ENCODE assay signal across 1 cellular context in genomic region chr2:74551942-74552913, GRCh38.
TF ChIP-seq lines count a peak whose summit lies in the region.

No MANE protein-coding gene starts in this region.

TF ChIP-seq in HCT116, 20 proteins besides CTCF, POLR2A, EP300 and RAD21:
- TF ChIP-seq POLR2AphosphoS5 (IDR thresholded peaks at IDR 0.05; ENCODE audit: low read depth, low read length): no peak
- no peak for TF ChIP-seq EZH2phosphoT487 (IDR thresholded peaks at IDR 0.05; ENCODE audit: borderline replicate concordance)
- TF ChIP-seq, protein P1, sequence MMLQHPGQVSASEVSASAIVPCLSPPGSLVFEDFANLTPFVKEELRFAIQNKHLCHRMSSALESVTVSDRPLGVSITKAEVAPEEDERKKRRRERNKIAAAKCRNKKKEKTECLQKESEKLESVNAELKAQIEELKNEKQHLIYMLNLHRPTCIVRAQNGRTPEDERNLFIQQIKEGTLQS (IDR thresholded peaks at IDR 0.05): no peak
- TF ChIP-seq EGR1 (IDR thresholded peaks at IDR 0.05; ENCODE audit: low read depth): no peak
- TF ChIP-seq, protein P2, sequence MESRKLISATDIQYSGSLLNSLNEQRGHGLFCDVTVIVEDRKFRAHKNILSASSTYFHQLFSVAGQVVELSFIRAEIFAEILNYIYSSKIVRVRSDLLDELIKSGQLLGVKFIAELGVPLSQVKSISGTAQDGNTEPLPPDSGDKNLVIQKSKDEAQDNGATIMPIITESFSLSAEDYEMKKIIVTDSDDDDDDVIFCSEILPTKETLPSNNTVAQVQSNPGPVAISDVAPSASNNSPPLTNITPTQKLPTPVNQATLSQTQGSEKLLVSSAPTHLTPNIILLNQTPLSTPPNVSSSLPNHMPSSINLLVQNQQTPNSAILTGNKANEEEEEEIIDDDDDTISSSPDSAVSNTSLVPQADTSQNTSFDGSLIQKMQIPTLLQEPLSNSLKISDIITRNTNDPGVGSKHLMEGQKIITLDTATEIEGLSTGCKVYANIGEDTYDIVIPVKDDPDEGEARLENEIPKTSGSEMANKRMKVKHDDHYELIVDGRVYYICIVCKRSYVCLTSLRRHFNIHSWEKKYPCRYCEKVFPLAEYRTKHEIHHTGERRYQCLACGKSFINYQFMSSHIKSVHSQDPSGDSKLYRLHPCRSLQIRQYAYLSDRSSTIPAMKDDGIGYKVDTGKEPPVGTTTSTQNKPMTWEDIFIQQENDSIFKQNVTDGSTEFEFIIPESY (IDR thresholded peaks at IDR 0.05; ENCODE audit: extremely low read depth, insufficient replicate concordance, low read length): no peak
- no peak for TF ChIP-seq SRF (IDR thresholded peaks at IDR 0.05; ENCODE audit: low read depth)
- TF ChIP-seq SIN3A (IDR thresholded peaks at IDR 0.05; ENCODE audit: low read depth): no peak
- TF ChIP-seq YY1 (IDR thresholded peaks at IDR 0.05; ENCODE audit: extremely low read depth, insufficient replicate concordance, low read depth, low read length): no peak
- no peak for TF ChIP-seq JUND (IDR thresholded peaks at IDR 0.05)
- TF ChIP-seq MAX (IDR thresholded peaks at IDR 0.05): no peak
- no peak for TF ChIP-seq CBX3 (IDR thresholded peaks at IDR 0.05; ENCODE audit: low read depth)
- TF ChIP-seq ZFX (IDR thresholded peaks at IDR 0.05): no peak
- no peak for TF ChIP-seq REST (IDR thresholded peaks at IDR 0.05; ENCODE audit: low read depth)
